17 cellular contexts compared by ENCODE assay signal in the genomic region with DNA sequence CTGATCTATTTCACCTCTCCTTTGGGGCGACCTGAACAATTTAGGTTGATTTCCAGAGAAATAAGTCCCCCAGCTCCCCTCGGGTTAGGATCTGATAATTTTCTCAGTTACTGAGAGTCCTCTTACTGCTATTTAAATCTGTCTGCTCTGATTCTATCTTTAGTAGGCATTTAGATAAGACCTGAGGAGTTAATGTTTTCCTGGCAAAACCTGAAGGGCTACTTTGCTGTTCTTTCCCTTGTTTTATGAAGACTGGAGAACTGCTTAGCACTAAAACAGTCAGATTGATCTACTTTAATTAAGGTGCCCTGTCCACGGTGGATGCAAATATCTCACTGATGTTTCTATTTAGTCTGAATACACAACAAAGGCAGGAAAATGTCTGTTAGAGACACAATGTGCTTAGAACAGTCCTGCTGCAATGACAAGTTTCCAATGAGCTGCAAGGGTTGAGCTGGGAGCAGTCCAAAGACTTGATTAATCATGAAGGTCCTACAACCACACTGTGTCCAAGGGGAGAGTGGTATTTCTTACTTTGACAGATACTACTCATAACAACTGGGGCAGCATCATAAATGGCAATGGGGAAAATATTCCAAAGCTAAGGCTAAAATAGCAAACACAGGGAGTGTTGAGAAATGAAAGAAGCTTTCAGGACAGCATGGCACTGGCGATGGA. TPM values are rescaled to one million over a fixed set of nuclear protein-coding genes. Genes with fewer than 3 reads are reported as not detected.
DNase-seq lines count a peak whose midpoint lies in the region; ATAC-seq and TF ChIP-seq lines count a peak whose summit lies in the region.
"Had no signal": no experiment of that assay in that cellular context is flagged by ENCODE, and none has a peak within 500 bp of the region (broad histone marks: within the 10 kb centered on the region; RNA-seq: fewer than 3 reads in every experiment).

No MANE protein-coding gene starts in this region.

- DNase-seq in M059J (ENCODE audit: low read depth) (peak; percentile 56), endodermal cell (no peak), mucosa of descending colon (no peak), GM03348 (ENCODE audit: low spot score) (no peak), medulla oblongata (ENCODE audit: extremely low spot score) (no peak)
- DNase-seq: activated CD4-positive, alpha-beta memory T cell treated with anti-CD3 and anti-CD28 coated beads, Interleukin-2, amount 10 ng/mL, durations not matched to agents 7 days and 5 days; DMS153; glutamatergic neuron; kidney glomerular epithelial cell; NCI-H1092; NCI-H345; stimulated activated naive CD8-positive, alpha-beta T cell treated with anti-CD3 and anti-CD28 coated beads, Interleukin-15, amount 100 ng/mL, for 72 hours had no signal

- H3K4me1 ChIP-seq in endodermal cell (ENCODE audit: control insufficient read depth, insufficient read depth, low read length), result peaks cover 16% of the 10 kb centered on the region
- peaks cover 30% of the 10 kb centered on the region for H3K4me1 ChIP-seq in mucosa of descending colon (ENCODE audit: low read depth)
- H3K4me1 ChIP-seq in stomach smooth muscle (ENCODE audit: control insufficient read depth, insufficient read depth, low read length), result peaks cover 26% of the 10 kb centered on the region

- ATAC-seq in mucosa of descending colon, result peak; percentile 39
- no peak for ATAC-seq in HG03025 (IDR thresholded peaks at IDR 0.05; ENCODE audit: low FRiP score, unreplicated experiment)
- no peak for ATAC-seq in GM19397 (IDR thresholded peaks at IDR 0.05; ENCODE audit: unreplicated experiment)
- ATAC-seq: activated T-helper 17 cell treated with anti-CD3 and anti-CD28 coated beads, Interleukin-2, amount 50 U/mL, for 72 hours; stimulated activated naive CD8-positive, alpha-beta T cell treated with anti-CD3 and anti-CD28 coated beads, Interleukin-15, amount 100 ng/mL, for 72 hours had no signal

- TF ChIP-seq CTCF in endodermal cell (conservative IDR thresholded peaks at IDR 0.05) (no peak), mucosa of descending colon (IDR thresholded peaks at IDR 0.05) (no peak)

- H3K4me3 Mint-ChIP-seq in endodermal cell, result no peak overlapping the region
- H3K4me3 Mint-ChIP-seq: activated CD4-positive, alpha-beta memory T cell treated with anti-CD3 and anti-CD28 coated beads, Interleukin-2, amount 10 ng/mL, durations not matched to agents 7 days and 5 days; activated T-helper 17 cell treated with anti-CD3 and anti-CD28 coated beads, Interleukin-2, amount 50 U/mL, for 72 hours; B cell; stimulated activated naive CD8-positive, alpha-beta T cell treated with anti-CD3 and anti-CD28 coated beads, Interleukin-15, amount 100 ng/mL, for 72 hours had no signal

- H3K4me3 ChIP-seq in endodermal cell (ENCODE audit: low read length) (peak overlapping the region; percentile 2), mucosa of descending colon (no peak overlapping the region), stomach smooth muscle (ENCODE audit: low read length in 2 of 2) (peak overlapping the region in 1 of 2 donors; percentile 35)

- no peaks in the 10 kb centered on the region for H3K36me3 Mint-ChIP-seq in endodermal cell (ENCODE audit: low read depth)

- WGBS in endodermal cell (ENCODE audit: insufficient coverage in 1 of 2, insufficient read length in 1 of 2), 2 experiments, result 74 to 80% methylated on average over 3 to 4 of the region's 4 CpGs

- intact Hi-C loops in mucosa of descending colon (cut with DNase I, micrococcal nuclease), result no loop called here

- no peaks in the 10 kb centered on the region for H3K36me3 ChIP-seq in endodermal cell (ENCODE audit: control insufficient read depth, insufficient read depth, low read length)
- no peaks in the 10 kb centered on the region for H3K36me3 ChIP-seq in mucosa of descending colon (ENCODE audit: low read depth)
- no peaks in the 10 kb centered on the region for H3K36me3 ChIP-seq in stomach smooth muscle (ENCODE audit: control insufficient read depth in 2 of 2, insufficient read depth in 2 of 2, low read length in 2 of 2)

- peaks cover 63% of the 10 kb centered on the region for H3K4me1 Mint-ChIP-seq in endodermal cell
- H3K4me1 Mint-ChIP-seq: B cell had no signal

- H3K9me3 ChIP-seq in endodermal cell (ENCODE audit: control insufficient read depth, low read length), result no peaks in the 10 kb centered on the region
- H3K9me3 ChIP-seq in mucosa of descending colon, result no peaks in the 10 kb centered on the region
- no peaks in the 10 kb centered on the region for H3K9me3 ChIP-seq in stomach smooth muscle (ENCODE audit: control insufficient read depth in 2 of 2, low read length in 2 of 2)

- peaks cover 2% of the 10 kb centered on the region for H3K9me3 Mint-ChIP-seq in endodermal cell
- H3K9me3 Mint-ChIP-seq: activated CD4-positive, alpha-beta memory T cell treated with anti-CD3 and anti-CD28 coated beads, Interleukin-2, amount 10 ng/mL, durations not matched to agents 7 days and 5 days had no signal

- H3K27me3 ChIP-seq in endodermal cell (ENCODE audit: control insufficient read depth, insufficient read depth, low read length, poor library complexity, severe bottlenecking) (no peaks in the 10 kb centered on the region), stomach smooth muscle (ENCODE audit: control insufficient read depth in 1 of 2, insufficient read depth in 2 of 2, low read length in 2 of 2) (no peaks in the 10 kb centered on the region)

- no peak overlapping the region for H3K9ac ChIP-seq in endodermal cell (ENCODE audit: extremely low read depth, low read length, poor library complexity, severe bottlenecking)
- H3K9ac ChIP-seq in stomach smooth muscle (ENCODE audit: low read length in 2 of 2), result peak overlapping the region in 1 of 2 donors; percentile 10

- H3K27ac ChIP-seq in endodermal cell (ENCODE audit: low read depth, low read length) (no peak overlapping the region), stomach smooth muscle (ENCODE audit: low read length) (peak overlapping the region; percentile 68)

- no peaks in the 10 kb centered on the region for H3K27me3 Mint-ChIP-seq in endodermal cell (ENCODE audit: insufficient read depth)
- H3K27me3 Mint-ChIP-seq: activated CD4-positive, alpha-beta memory T cell treated with anti-CD3 and anti-CD28 coated beads, Interleukin-2, amount 10 ng/mL, durations not matched to agents 7 days and 5 days; activated T-helper 17 cell treated with anti-CD3 and anti-CD28 coated beads, Interleukin-2, amount 50 U/mL, for 72 hours; stimulated activated naive CD8-positive, alpha-beta T cell treated with anti-CD3 and anti-CD28 coated beads, Interleukin-15, amount 100 ng/mL, for 72 hours had no signal

- peak overlapping the region; percentile 12 for H3K27ac Mint-ChIP-seq in endodermal cell
- H3K27ac Mint-ChIP-seq: activated CD4-positive, alpha-beta memory T cell treated with anti-CD3 and anti-CD28 coated beads, Interleukin-2, amount 10 ng/mL, durations not matched to agents 7 days and 5 days; activated T-helper 17 cell treated with anti-CD3 and anti-CD28 coated beads, Interleukin-2, amount 50 U/mL, for 72 hours; B cell had no signal

RNA-seq across cellular contexts. Expression of a gene that starts 15.7 kb away (rescaled TPM):
- total RNA-seq in M059J (2014; rRNA removed; shearing (Covaris generic)), result 1.4 TPM in 2 replicates
- total RNA-seq in endodermal cell (under 1 TPM; 0.20 to 0.29 TPM), mucosa of descending colon (100 to 1,000 TPM in 1 of 3 donors, 10 to 100 TPM in 2; 68.5 to 239 (median 91.9) TPM)
- polyA plus RNA-seq in endodermal cell (2013, experiment 1 of 2), result 0.43 TPM
- 0.58 TPM for polyA plus RNA-seq in endodermal cell (2013, experiment 2 of 2)

Comparison
In these comparisons a context has a peak if more than half of its experiments do, and no peak if none do; other contexts are left out.
1. RNA of a gene that starts 15.7 kb away (total RNA-seq): 68.5 to 239 TPM in mucosa of descending colon; 1.4 TPM in M059J and 0.20 to 0.29 TPM in endodermal cell; every median in the first group is over 10 times any median in the second.